ENCODE assay signal across 1 cellular context in genomic region chr10:16520900-16521299, GRCh38.
TF ChIP-seq lines count a peak whose summit lies in the region.

No MANE protein-coding gene starts in this region.

TF ChIP-seq in HepG2, 621 proteins besides CTCF, POLR2A, EP300 and RAD21:
- TF ChIP-seq ZNF382 (CRISPR knock-in tag; IDR thresholded peaks at IDR 0.05; ENCODE audit: borderline replicate concordance) (no peak), STAG1 (CRISPR knock-in tag; IDR thresholded peaks at IDR 0.05) (peak; percentile 38), ZNF781 (CRISPR knock-in tag; IDR thresholded peaks at IDR 0.05; ENCODE audit: borderline replicate concordance, not compliant biosample characterization) (no peak), ARHGAP35 (CRISPR knock-in tag; IDR thresholded peaks at IDR 0.05; ENCODE audit: borderline replicate concordance) (no peak), YY1 (IDR thresholded peaks at IDR 0.05; ENCODE audit: insufficient read depth, insufficient replicate concordance, low read depth, low read length) (no peak), JUN (CRISPR knock-in tag; IDR thresholded peaks at IDR 0.05) (no peak), FOXA3 (CRISPR knock-in tag; IDR thresholded peaks at IDR 0.05) (no peak), ADNP (CRISPR knock-in tag; IDR thresholded peaks at IDR 0.05) (no peak)
